1 cellular context compared by ENCODE assay signal in the genomic region with DNA sequence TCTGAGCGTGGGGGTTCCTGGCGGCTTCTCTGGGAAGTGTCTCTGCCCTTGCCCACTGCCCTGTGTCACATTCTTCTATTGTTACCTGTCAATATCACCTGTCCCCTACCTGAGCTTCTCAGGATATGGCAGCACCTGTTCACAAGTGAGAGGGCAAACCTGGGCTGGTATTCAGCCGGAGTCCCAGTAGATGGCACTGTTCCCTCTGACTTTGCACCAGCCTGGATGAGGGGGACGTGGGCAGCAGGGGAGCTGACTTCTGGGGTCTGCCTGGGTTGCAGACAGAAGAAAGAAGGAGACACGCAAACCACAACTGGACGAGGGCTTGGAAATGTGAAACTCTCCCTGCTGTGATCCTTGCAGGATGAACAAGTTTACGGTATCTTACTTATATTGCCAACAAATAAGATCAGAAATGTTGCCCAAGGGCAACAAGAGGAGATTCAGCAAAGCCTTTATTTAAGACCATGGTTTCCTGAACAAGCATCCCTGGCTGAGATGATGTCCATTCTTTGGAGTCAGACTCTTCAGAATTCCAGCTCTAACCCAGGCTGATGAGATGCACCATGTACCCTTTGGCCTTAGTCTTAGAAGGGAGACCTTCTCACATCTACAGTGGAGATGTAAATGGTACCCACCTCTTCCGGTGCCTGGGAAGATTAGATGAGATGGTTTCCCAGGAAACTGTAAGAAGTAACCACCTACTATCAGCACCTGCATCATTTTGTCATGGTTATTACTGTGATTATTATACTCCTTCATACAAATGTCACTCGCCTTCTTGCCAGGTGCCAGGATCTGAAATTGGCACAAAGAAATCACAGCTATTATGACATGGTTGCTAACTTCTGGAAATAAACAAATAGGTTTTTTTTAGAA.
TF ChIP-seq lines count a peak whose summit lies in the region.

No MANE protein-coding gene starts in this region.

TF ChIP-seq in GM12878, 131 proteins besides CTCF, POLR2A, EP300 and RAD21 (continued from another document):
- TF ChIP-seq, protein P1, sequence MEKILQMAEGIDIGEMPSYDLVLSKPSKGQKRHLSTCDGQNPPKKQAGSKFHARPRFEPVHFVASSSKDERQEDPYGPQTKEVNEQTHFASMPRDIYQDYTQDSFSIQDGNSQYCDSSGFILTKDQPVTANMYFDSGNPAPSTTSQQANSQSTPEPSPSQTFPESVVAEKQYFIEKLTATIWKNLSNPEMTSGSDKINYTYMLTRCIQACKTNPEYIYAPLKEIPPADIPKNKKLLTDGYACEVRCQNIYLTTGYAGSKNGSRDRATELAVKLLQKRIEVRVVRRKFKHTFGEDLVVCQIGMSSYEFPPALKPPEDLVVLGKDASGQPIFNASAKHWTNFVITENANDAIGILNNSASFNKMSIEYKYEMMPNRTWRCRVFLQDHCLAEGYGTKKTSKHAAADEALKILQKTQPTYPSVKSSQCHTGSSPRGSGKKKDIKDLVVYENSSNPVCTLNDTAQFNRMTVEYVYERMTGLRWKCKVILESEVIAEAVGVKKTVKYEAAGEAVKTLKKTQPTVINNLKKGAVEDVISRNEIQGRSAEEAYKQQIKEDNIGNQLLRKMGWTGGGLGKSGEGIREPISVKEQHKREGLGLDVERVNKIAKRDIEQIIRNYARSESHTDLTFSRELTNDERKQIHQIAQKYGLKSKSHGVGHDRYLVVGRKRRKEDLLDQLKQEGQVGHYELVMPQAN (conservative IDR thresholded peaks at IDR 0.05): no peak
- TF ChIP-seq IRF5 (IDR thresholded peaks at IDR 0.05; ENCODE audit: borderline replicate concordance): no peak
- TF ChIP-seq ZNF384 (IDR thresholded peaks at IDR 0.05; ENCODE audit: borderline replicate concordance, low read depth, low read length): no peak
- TF ChIP-seq RAD51 (IDR thresholded peaks at IDR 0.05): no peak
- no peak for TF ChIP-seq WRNIP1 (IDR thresholded peaks at IDR 0.05; ENCODE audit: borderline replicate concordance, low read depth, low read length)
- no peak for TF ChIP-seq IKZF2 (IDR thresholded peaks at IDR 0.05)
- no peak for TF ChIP-seq MLLT1 (IDR thresholded peaks at IDR 0.05)
- no peak for TF ChIP-seq RFX5 (IDR thresholded peaks at IDR 0.05; ENCODE audit: low read depth, low read length)
- no peak for TF ChIP-seq MXI1 (IDR thresholded peaks at IDR 0.05; ENCODE audit: low read depth, low read length)
- TF ChIP-seq CHD2 (IDR thresholded peaks at IDR 0.05; ENCODE audit: borderline replicate concordance, low read depth, low read length): no peak
- TF ChIP-seq ATF2 (IDR thresholded peaks at IDR 0.05; ENCODE audit: low read length): no peak
- TF ChIP-seq, protein P2, sequence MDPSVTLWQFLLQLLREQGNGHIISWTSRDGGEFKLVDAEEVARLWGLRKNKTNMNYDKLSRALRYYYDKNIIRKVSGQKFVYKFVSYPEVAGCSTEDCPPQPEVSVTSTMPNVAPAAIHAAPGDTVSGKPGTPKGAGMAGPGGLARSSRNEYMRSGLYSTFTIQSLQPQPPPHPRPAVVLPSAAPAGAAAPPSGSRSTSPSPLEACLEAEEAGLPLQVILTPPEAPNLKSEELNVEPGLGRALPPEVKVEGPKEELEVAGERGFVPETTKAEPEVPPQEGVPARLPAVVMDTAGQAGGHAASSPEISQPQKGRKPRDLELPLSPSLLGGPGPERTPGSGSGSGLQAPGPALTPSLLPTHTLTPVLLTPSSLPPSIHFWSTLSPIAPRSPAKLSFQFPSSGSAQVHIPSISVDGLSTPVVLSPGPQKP (IDR thresholded peaks at IDR 0.05; ENCODE audit: low read depth, low read length): no peak
TF ChIP-seq in GM12878: peak in this region for 0.
